ENCODE assay signal across 18 cellular contexts in genomic region chr2:67667054-67667908, GRCh38.
"Had no signal": no experiment of that assay in that cellular context is flagged by ENCODE, and none has a peak within 500 bp of the region (broad histone marks: within the 10 kb centered on the region; RNA-seq: fewer than 3 reads in every experiment).

No MANE protein-coding gene starts in this region.

- H3K27me3 ChIP-seq: foreskin keratinocyte, heart right ventricle, left lung, vagina had no signal

- ATAC-seq: activated CD4-positive, alpha-beta T cell treated with anti-CD3 and anti-CD28 coated beads for 36 hours; activated CD8-positive, alpha-beta T cell treated with anti-CD3 and anti-CD28 coated beads, Interleukin-2, amount 10 ng/mL, durations not matched to agents 7 days and 5 days; effector memory CD8-positive, alpha-beta T cell; foreskin keratinocyte; left lung; stimulated activated naive CD8-positive, alpha-beta T cell treated with anti-CD3 and anti-CD28 coated beads, Interleukin-15, amount 100 ng/mL, for 72 hours; T-cell had no signal

- H3K4me3 ChIP-seq: heart right ventricle, left lung, vagina had no signal

- H3K4me1 ChIP-seq: foreskin keratinocyte, left lung had no signal

- H3K27ac ChIP-seq: epithelial cell of prostate, foreskin keratinocyte, left lung, vagina, WERI-Rb-1 had no signal

- H3K36me3 ChIP-seq: heart right ventricle, left lung, vagina, WERI-Rb-1 had no signal

- DNase-seq: activated CD4-positive, alpha-beta T cell treated with anti-CD3 and anti-CD28 coated beads for 36 hours; activated CD8-positive, alpha-beta memory T cell treated with anti-CD3 and anti-CD28 coated beads, Interleukin-2, amount 50 U/mL, for 48 hours; activated CD8-positive, alpha-beta T cell treated with anti-CD3 and anti-CD28 coated beads, Interleukin-2, amount 10 ng/mL, durations not matched to agents 7 days and 5 days; activated naive CD4-positive, alpha-beta T cell; central memory CD4-positive, alpha-beta T cell; effector memory CD8-positive, alpha-beta T cell; foreskin keratinocyte; islet precursor cell; left lung; mesenchymal stem cell; stimulated activated CD4-positive, alpha-beta T cell treated with anti-CD3 and anti-CD28 coated beads, Interleukin-15, amount 100 ng/mL, for 24 hours; stimulated activated CD4-positive, alpha-beta T cell treated with anti-CD3 and anti-CD28 coated beads, Interleukin-4, amount 100 ng/mL, for 4 hours; stimulated activated naive CD8-positive, alpha-beta T cell treated with anti-CD3 and anti-CD28 coated beads, Interleukin-15, amount 100 ng/mL, for 72 hours; T-cell; WERI-Rb-1 had no signal

- H3K9me3 ChIP-seq: heart right ventricle, left lung, vagina had no signal
